In the genomic region with DNA sequence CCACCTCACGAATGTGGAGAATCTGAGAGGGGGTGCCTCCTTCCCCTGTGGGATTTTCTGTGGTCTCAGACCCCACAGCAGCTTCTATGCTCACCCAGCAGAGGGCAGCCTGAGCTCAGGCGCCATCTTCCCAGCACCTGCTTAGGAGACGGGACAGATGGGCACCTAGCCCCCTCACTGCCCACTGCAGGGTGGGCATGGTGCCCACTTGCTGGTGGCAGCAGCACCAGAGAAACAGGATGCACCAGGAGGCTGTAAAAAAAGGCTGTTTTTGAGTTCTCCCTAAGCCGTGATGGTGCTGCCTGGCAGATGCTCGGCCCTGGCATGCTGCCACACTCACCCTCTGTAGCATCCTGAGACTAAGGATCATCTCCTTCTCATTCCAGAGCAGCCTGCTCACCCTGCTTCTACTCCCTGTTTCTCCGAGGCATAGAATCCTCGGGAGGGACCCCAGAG, we compare ENCODE assay signal across 8 cellular contexts.
DNase-seq lines count a peak whose midpoint lies in the region; ATAC-seq, FAIRE-seq and TF ChIP-seq lines count a peak whose summit lies in the region.

No MANE protein-coding gene starts in this region.

- peak; percentile 43 for ATAC-seq in GM19043 (IDR thresholded peaks at IDR 0.05; ENCODE audit: low read depth, unreplicated experiment)

- DNase-seq in AG20443 (ENCODE audit: low spot score) (peak; percentile 59), NCI-H1694 treated with DMSO at 0.1 percent for 48 hours (lab: John Stamatoyannopoulos, UW) (peak; percentile 96), caudate nucleus (lab: John Stamatoyannopoulos, UW) (peak in 59 of 61 donors; percentile 10 to 85 (median 62)), kidney glomerular epithelial cell (lab: John Stamatoyannopoulos, UW) (peak; percentile 69), H54 (ENCODE audit: insufficient read length, low spot score) (no peak)
- peak; percentile 7 to 41 (median 24) for DNase-seq in activated CD4-positive, CD25-positive, alpha-beta regulatory T cell (lab: John Stamatoyannopoulos, UW)
- peak; percentile 46 to 51 for DNase-seq in stimulated activated CD4-positive, alpha-beta T cell treated with anti-CD3 and anti-CD28 coated beads, Interleukin-1b, Interleukin-23, amount 100 ng/mL, for 4 hours (ENCODE audit: low read depth in 2 of 2)

- no peak for FAIRE-seq in H54 (lab: Jason Lieb, UNC)

- H3K27ac ChIP-seq in caudate nucleus (ENCODE audit: low read depth, low read length) = peak overlapping the region; percentile 76

- TF ChIP-seq POLR2A in H54 (IDR thresholded peaks at IDR 0.05; ENCODE audit: low read depth, low read length) = no peak
